8 cellular contexts compared by ENCODE assay signal in genomic region chr7:65373608-65374351, GRCh38. TPM values are rescaled to one million over a fixed set of nuclear protein-coding genes. Genes with fewer than 3 reads are reported as not detected.
DNase-seq lines count a peak whose midpoint lies in the region; ATAC-seq and TF ChIP-seq lines count a peak whose summit lies in the region.

Gene ZNF92 (plus strand): TSS chr7:65373855. CDS start chr7:65373998, 143 bp downstream.

- H3K36me3 ChIP-seq in PC-3 (ENCODE audit: low read depth, low read length) = peaks cover 20% of the 10 kb centered on the region

- POLR2A ChIA-PET in PC-3 (lab: Charles Lee; ENCODE audit: unreplicated experiment) = interaction anchor here (0.6 to 1.1 kb wide), 3 partner anchors 13 to 324 kb away, joined by 3 to 4 read pairs (median 3); no protein-coding TSS in a partner anchor

- intact Hi-C loops in PC-3 (cut with micrococcal nuclease) = loop anchor here (5.0 kb wide), 1 partner anchor 64 kb away; no protein-coding TSS in a partner anchor

- H3F3A ChIP-seq in PC-3 (ENCODE audit: low read length, unreplicated experiment) = no peaks in the 10 kb centered on the region

- H3K27me3 ChIP-seq in PC-3 (ENCODE audit: low read length) = no peaks in the 10 kb centered on the region

- H3K9me2 ChIP-seq in PC-3 (replicated peaks; ENCODE audit: low read length) = no peaks in the 10 kb centered on the region

- H3K9ac ChIP-seq in PC-3 (ENCODE audit: low read length) = peak within 1 kb of the TSS; percentile 92

- TF ChIP-seq RAD21 in Ishikawa (IDR thresholded peaks at IDR 0.05; ENCODE audit: low read depth) = no peak

- H3K4me3 ChIP-seq in PC-3 (ENCODE audit: low read length) (peak within 1 kb of the TSS; percentile 98), epithelial cell of proximal tubule (ENCODE audit: low read depth, low read length) (peak within 1 kb of the TSS; percentile 98)

- TF ChIP-seq CTCF in PC-3 (conservative IDR thresholded peaks at IDR 0.05; ENCODE audit: low read depth, low read length) (no peak), epithelial cell of proximal tubule (conservative IDR thresholded peaks at IDR 0.05; ENCODE audit: low read depth, low read length) (no peak)

- peak within 1 kb of the TSS; percentile 97 for H3K4me2 ChIP-seq in PC-3 (ENCODE audit: low read length)

- H4K20me1 ChIP-seq in PC-3 (ENCODE audit: low read length) = peaks cover 25% of the 10 kb centered on the region

- H3K79me2 ChIP-seq in PC-3 (ENCODE audit: low read length) = peaks cover 51% of the 10 kb centered on the region

- TF ChIP-seq EP300 in Ishikawa (IDR thresholded peaks at IDR 0.05; ENCODE audit: borderline replicate concordance) = no peak

- CTCF ChIA-PET in PC-3 (lab: Charles Lee) = no interaction called here

- H3K4me1 ChIP-seq in PC-3 (ENCODE audit: insufficient read depth, low read length) = peaks cover 10% of the 10 kb centered on the region

- BruUV-seq in PC-3 (replicated peaks; lab: Mats Ljungman, UMichigan) = TSS peak; percentile 59

- peak within 1 kb of the TSS; percentile 61 for H3K27ac ChIP-seq in PC-3 (ENCODE audit: low read length)

- ATAC-seq in GM21576 (IDR thresholded peaks at IDR 0.05; ENCODE audit: unreplicated experiment) = peak; percentile 99
- peak; percentile 98 for ATAC-seq in PC-3

- peak within 1 kb of the TSS; percentile 63; the same call in 1 of the 2 replicates for H2AFZ ChIP-seq in PC-3 (ENCODE audit: low read length)

- H3K9me3 ChIP-seq in PC-3 (ENCODE audit: low read length) = no peaks in the 10 kb centered on the region

- DNase-seq in DMS114 treated with DMSO at 0.1 percent for 48 hours (lab: John Stamatoyannopoulos, UW; ENCODE audit: unreplicated experiment) (peak; percentile 92), PC-3 (peak; percentile 98), epithelial cell of proximal tubule (ENCODE audit: low read depth) (peak; percentile 66), mucosa of gallbladder (ENCODE audit: low spot score) (peak; percentile 98)
- peak; percentile 94 for DNase-seq in activated T-cell treated with anti-CD3 and anti-CD28 coated beads, Interleukin-2, amount 50 U/mL, for 1 hour
- peak; percentile 92 for DNase-seq in stimulated activated CD8-positive, alpha-beta memory T cell treated with anti-CD3 and anti-CD28 coated beads, Interleukin-4, amount 100 ng/mL, for 4 hours (ENCODE audit: low read depth in 2 of 2, low spot score in 1 of 2)

TF ChIP-seq in Ishikawa, 13 proteins besides CTCF, POLR2A, EP300 and RAD21:
- TF ChIP-seq USF1 (IDR thresholded peaks at IDR 0.05) (no peak), REST (IDR thresholded peaks at IDR 0.05; ENCODE audit: low read depth) (no peak), YY1 (IDR thresholded peaks at IDR 0.05; ENCODE audit: low read depth) (peak; percentile 84), CEBPB (IDR thresholded peaks at IDR 0.05) (no peak), TAF1 (IDR thresholded peaks at IDR 0.05; ENCODE audit: low read depth) (peak; percentile 94), FOXM1 (IDR thresholded peaks at IDR 0.05; ENCODE audit: borderline replicate concordance, low read depth) (no peak), TCF12 (IDR thresholded peaks at IDR 0.05; ENCODE audit: low read depth) (peak; percentile 47; the same call in 1 of the 2 replicates), MAX (IDR thresholded peaks at IDR 0.05) (peak; percentile 51; the same call in 1 of the 2 replicates), CREB1 (IDR thresholded peaks at IDR 0.05; ENCODE audit: low read depth) (no peak), NFIC (IDR thresholded peaks at IDR 0.05) (0 out of 2 replicates have a peak, but pooled peaks have one; percentile 14)

RNA-seq across cellular contexts. Expression of gene ZNF92, which starts in this region (rescaled TPM):
- 6.3 and 7.6 TPM in 2 replicates for total RNA-seq in PC-3 (2014; rRNA removed)
- total RNA-seq in epithelial cell of proximal tubule = 9.0 and 13.0 TPM in 2 replicates
- total RNA-seq in mucosa of gallbladder = 8.6 TPM

Comparison
In these comparisons a context has a peak if more than half of its experiments do, and no peak if none do; other contexts are left out.
1. Peak in every context shown above with its lines: DNase-seq, ATAC-seq, H3K4me3 ChIP-seq and H3K27ac ChIP-seq.